Comparison of ENCODE assay signal across 10 cellular contexts in genomic region chr9:37528652-37529072, GRCh38. TPM values are rescaled to one million over a fixed set of nuclear protein-coding genes. Genes with fewer than 3 reads are reported as not detected.
DNase-seq lines count a peak whose midpoint lies in the region; ATAC-seq and TF ChIP-seq lines count a peak whose summit lies in the region.
"Had no signal": no experiment of that assay in that cellular context is flagged by ENCODE, and none has a peak within 500 bp of the region (broad histone marks: within the 10 kb centered on the region; RNA-seq: fewer than 3 reads in every experiment).

No MANE protein-coding gene starts in this region.

- peaks cover 17% of the 10 kb centered on the region for H3K4me1 Mint-ChIP-seq in activated CD8-positive, alpha-beta memory T cell treated with anti-CD3 and anti-CD28 coated beads, Interleukin-2, amount 10 ng/mL, durations not matched to agents 7 days and 5 days
- peaks cover 10 to 22% of the 10 kb centered on the region in 2 donors for H3K4me1 Mint-ChIP-seq in stimulated activated naive B cell treated with anti-CD40 and anti-IgM and Interleukin-4, amounts not matched to agents 10 μg/mL and 1 μg/mL and 100 μg/mL, for 72 hours

- peaks cover 46% of the 10 kb centered on the region for H3K36me3 ChIP-seq in suprapubic skin

- H3K27me3 Mint-ChIP-seq in activated CD8-positive, alpha-beta memory T cell treated with anti-CD3 and anti-CD28 coated beads, Interleukin-2, amount 10 ng/mL, durations not matched to agents 7 days and 5 days = no peaks in the 10 kb centered on the region
- no peaks in the 10 kb centered on the region for H3K27me3 Mint-ChIP-seq in stimulated activated naive B cell treated with anti-CD40 and anti-IgM and Interleukin-4, amounts not matched to agents 10 μg/mL and 1 μg/mL and 100 μg/mL, for 72 hours
- H3K27me3 Mint-ChIP-seq: natural killer cell treated with Interleukin-12 subunit alpha and Interleukin-12 subunit beta and Interleukin-15 and Interleukin-18, amount 100 ng/mL, for 72 hours had no signal

- TF ChIP-seq EP300 in suprapubic skin (IDR thresholded peaks at IDR 0.05) = no peak

- no peak for DNase-seq in activated CD8-positive, alpha-beta memory T cell treated with anti-CD3 and anti-CD28 coated beads, Interleukin-2, amount 10 ng/mL, durations not matched to agents 7 days and 5 days
- no peak for DNase-seq in activated CD8-positive, alpha-beta memory T cell treated with anti-CD3 and anti-CD28 coated beads for 24 hours
- peak; percentile 3 to 12 for DNase-seq in activated CD4-positive, alpha-beta T cell treated with anti-CD3 and anti-CD28 coated beads, Interleukin-2, amount 50 U/mL, for 4 hours
- DNase-seq in epithelial cell of esophagus (ENCODE audit: low read depth) = peak; percentile 19
- DNase-seq in stimulated activated naive B cell treated with anti-CD40 and anti-IgM and Interleukin-4, amounts not matched to agents 10 μg/mL and 1 μg/mL and 100 μg/mL, for 72 hours = no peak
- no peak for DNase-seq in suprapubic skin (ENCODE audit: low spot score in 2 of 2)
- DNase-seq in GM19240 (ENCODE audit: insufficient read length, low spot score) = no peak
- DNase-seq in C1 segment of cervical spinal cord (lab: John Stamatoyannopoulos, UW) = no peak
- DNase-seq: testis had no signal

- H3K36me3 Mint-ChIP-seq in activated CD8-positive, alpha-beta memory T cell treated with anti-CD3 and anti-CD28 coated beads, Interleukin-2, amount 10 ng/mL, durations not matched to agents 7 days and 5 days = peaks cover 2% of the 10 kb centered on the region
- peaks cover 44 to 57% of the 10 kb centered on the region in 2 donors for H3K36me3 Mint-ChIP-seq in stimulated activated naive B cell treated with anti-CD40 and anti-IgM and Interleukin-4, amounts not matched to agents 10 μg/mL and 1 μg/mL and 100 μg/mL, for 72 hours

- H3K4me3 ChIP-seq in epithelial cell of esophagus (ENCODE audit: low read length) = no peak overlapping the region
- H3K4me3 ChIP-seq in suprapubic skin = no peak overlapping the region
- H3K4me3 ChIP-seq: testis had no signal

- CTCF ChIA-PET in activated CD8-positive, alpha-beta memory T cell treated with anti-CD3 and anti-CD28 coated beads, Interleukin-2, amount 10 ng/mL, durations not matched to agents 7 days and 5 days (lab: Charles Lee) = no interaction called here

- peak overlapping the region; percentile 87 for H3K27ac Mint-ChIP-seq in activated CD8-positive, alpha-beta memory T cell treated with anti-CD3 and anti-CD28 coated beads, Interleukin-2, amount 10 ng/mL, durations not matched to agents 7 days and 5 days
- peak overlapping the region; percentile 89 for H3K27ac Mint-ChIP-seq in stimulated activated naive B cell treated with anti-CD40 and anti-IgM and Interleukin-4, amounts not matched to agents 10 μg/mL and 1 μg/mL and 100 μg/mL, for 72 hours
- H3K27ac Mint-ChIP-seq: natural killer cell treated with Interleukin-12 subunit alpha and Interleukin-12 subunit beta and Interleukin-15 and Interleukin-18, amount 100 ng/mL, for 72 hours had no signal

- no peak overlapping the region for H3K27ac ChIP-seq in suprapubic skin
- H3K27ac ChIP-seq: testis had no signal

- H3K4me3 Mint-ChIP-seq in activated CD8-positive, alpha-beta memory T cell treated with anti-CD3 and anti-CD28 coated beads, Interleukin-2, amount 10 ng/mL, durations not matched to agents 7 days and 5 days = peak overlapping the region; percentile 63
- peak overlapping the region in 1 of 2 donors; percentile 7 for H3K4me3 Mint-ChIP-seq in stimulated activated naive B cell treated with anti-CD40 and anti-IgM and Interleukin-4, amounts not matched to agents 10 μg/mL and 1 μg/mL and 100 μg/mL, for 72 hours
- H3K4me3 Mint-ChIP-seq: natural killer cell treated with Interleukin-12 subunit alpha and Interleukin-12 subunit beta and Interleukin-15 and Interleukin-18, amount 100 ng/mL, for 72 hours had no signal

- WGBS in suprapubic skin = 82% methylated on average over 5 of the region's 5 CpGs

- TF ChIP-seq POLR2A in suprapubic skin (IDR thresholded peaks at IDR 0.05) = no peak

- no peak for TF ChIP-seq CTCF in epithelial cell of esophagus (IDR thresholded peaks at IDR 0.05; ENCODE audit: insufficient read depth, low read depth, low read length, missing control alignments)
- no peak for TF ChIP-seq CTCF in suprapubic skin (IDR thresholded peaks at IDR 0.05)

- peak; percentile 11 for ATAC-seq in activated CD8-positive, alpha-beta memory T cell treated with anti-CD3 and anti-CD28 coated beads, Interleukin-2, amount 10 ng/mL, durations not matched to agents 7 days and 5 days
- ATAC-seq in stimulated activated naive B cell treated with anti-CD40 and anti-IgM and Interleukin-4, amounts not matched to agents 10 μg/mL and 1 μg/mL and 100 μg/mL, for 72 hours (replicated peaks) = no peak
- ATAC-seq: natural killer cell treated with Interleukin-12 subunit alpha and Interleukin-12 subunit beta and Interleukin-15 and Interleukin-18, amount 100 ng/mL, for 72 hours had no signal

- H3K9me3 ChIP-seq in suprapubic skin = no peaks in the 10 kb centered on the region
- H3K9me3 ChIP-seq: testis had no signal

- H3K9me3 Mint-ChIP-seq in activated CD8-positive, alpha-beta memory T cell treated with anti-CD3 and anti-CD28 coated beads, Interleukin-2, amount 10 ng/mL, durations not matched to agents 7 days and 5 days (ENCODE audit: low read depth) = no peaks in the 10 kb centered on the region
- no peaks in the 10 kb centered on the region for H3K9me3 Mint-ChIP-seq in stimulated activated naive B cell treated with anti-CD40 and anti-IgM and Interleukin-4, amounts not matched to agents 10 μg/mL and 1 μg/mL and 100 μg/mL, for 72 hours
- H3K9me3 Mint-ChIP-seq: natural killer cell treated with Interleukin-12 subunit alpha and Interleukin-12 subunit beta and Interleukin-15 and Interleukin-18, amount 100 ng/mL, for 72 hours had no signal

- peaks cover 3% of the 10 kb centered on the region for H3K4me1 ChIP-seq in suprapubic skin
- H3K4me1 ChIP-seq: testis had no signal

- no peaks in the 10 kb centered on the region for H3K27me3 ChIP-seq in suprapubic skin
- H3K27me3 ChIP-seq: testis had no signal

RNA-seq across cellular contexts. Expression of gene POLR1E, which starts 42.9 kb away (rescaled TPM):
- total RNA-seq in activated CD8-positive, alpha-beta memory T cell treated with anti-CD3 and anti-CD28 coated beads, Interleukin-2, amount 10 ng/mL, durations not matched to agents 7 days and 5 days = 10 to 100 TPM; 35.5 to 43.0 TPM
- 10 to 100 TPM; 15.7 to 26.3 (median 24.0) TPM for total RNA-seq in suprapubic skin

RNA-seq across cellular contexts. Expression of gene FBXO10, which starts 47.5 kb away (rescaled TPM):
- 1 to 10 TPM; 1.3 to 2.6 TPM for total RNA-seq in activated CD8-positive, alpha-beta memory T cell treated with anti-CD3 and anti-CD28 coated beads, Interleukin-2, amount 10 ng/mL, durations not matched to agents 7 days and 5 days
- total RNA-seq in suprapubic skin = 1 to 10 TPM; 2.7 to 4.7 (median 3.2) TPM

Comparison
In these comparisons a context has a peak if more than half of its experiments do, and no peak if none do; other contexts are left out.
1. DNase-seq: peak in activated CD4-positive, alpha-beta T cell treated with anti-CD3 and anti-CD28 coated beads, Interleukin-2, amount 50 U/mL, for 4 hours (2 of 2) and epithelial cell of esophagus (single experiment); none in activated CD8-positive, alpha-beta memory T cell treated with anti-CD3 and anti-CD28 coated beads, Interleukin-2, amount 10 ng/mL, durations not matched to agents 7 days and 5 days (single experiment), activated CD8-positive, alpha-beta memory T cell treated with anti-CD3 and anti-CD28 coated beads for 24 hours (single experiment), stimulated activated naive B cell treated with anti-CD40 and anti-IgM and Interleukin-4, amounts not matched to agents 10 μg/mL and 1 μg/mL and 100 μg/mL, for 72 hours (single experiment), suprapubic skin (0 of 2), GM19240 (single experiment) and C1 segment of cervical spinal cord (0 of 14).